Comparison of ENCODE assay signal across 13 cellular contexts in genomic region chr2:45007961-45008295, GRCh38. TPM values are rescaled to one million over a fixed set of nuclear protein-coding genes. Genes with fewer than 3 reads are reported as not detected.
DNase-seq lines count a peak whose midpoint lies in the region; ATAC-seq and TF ChIP-seq lines count a peak whose summit lies in the region.
"Had no signal": no experiment of that assay in that cellular context is flagged by ENCODE, and none has a peak within 500 bp of the region (broad histone marks: within the 10 kb centered on the region; RNA-seq: fewer than 3 reads in every experiment).

No MANE protein-coding gene starts in this region.

- DNase-seq in SK-N-SH, result peak; percentile 31
- no peak for DNase-seq in SJCRH30
- no peak for DNase-seq in hepatocyte (ENCODE audit: low spot score)
- no peak for DNase-seq in skeletal muscle cell (ENCODE audit: low read depth)
- no peak for DNase-seq in CD1c-positive myeloid dendritic cell (ENCODE audit: extremely low spot score)
- DNase-seq in C1 segment of cervical spinal cord (lab: John Stamatoyannopoulos, UW), result no peak
- DNase-seq: NCI-H1436 had no signal

- H3K27me3 ChIP-seq in SK-N-SH (ENCODE audit: insufficient read depth) (no peaks in the 10 kb centered on the region), SJCRH30 (no peaks in the 10 kb centered on the region), hepatocyte (peaks cover 91% of the 10 kb centered on the region)

- H3K4me2 ChIP-seq in SK-N-SH (peak overlapping the region; percentile 45), hepatocyte (peak overlapping the region; percentile 81)
- H3K4me2 ChIP-seq: A549 had no signal

- TF ChIP-seq EP300 in SK-N-SH (IDR thresholded peaks at IDR 0.05; ENCODE audit: borderline replicate concordance in 1 of 2, low read depth in 1 of 2, low read length in 1 of 2), result no peak

- H3K9me2 ChIP-seq in SK-N-SH, result no peaks in the 10 kb centered on the region
- no peaks in the 10 kb centered on the region for H3K9me2 ChIP-seq in hepatocyte (replicated peaks; ENCODE audit: insufficient read depth)

- H3K36me3 ChIP-seq in SK-N-SH (replicated peaks in 1 of 2; ENCODE audit: control insufficient read depth in 1 of 2, insufficient read depth in 2 of 2, low read length in 1 of 2), result no peaks in the 10 kb centered on the region
- H3K36me3 ChIP-seq in SJCRH30, result peaks cover 31% of the 10 kb centered on the region
- no peaks in the 10 kb centered on the region for H3K36me3 ChIP-seq in hepatocyte (replicated peaks; ENCODE audit: insufficient read depth, low read depth)
- H3K36me3 ChIP-seq: esophagus muscularis mucosa, thyroid gland had no signal

- POLR2A ChIA-PET in SK-N-SH (lab: Yijun Ruan, JAX), result no interaction called here

- CTCF ChIA-PET in SK-N-SH (lab: Yijun Ruan, JAX), result interaction anchor here (1.5 to 8.5 kb wide), 5 partner anchors 10 to 486 kb away, joined by 4 to 112 read pairs (median 23); no protein-coding TSS in a partner anchor

- H2AFZ ChIP-seq in SK-N-SH (ENCODE audit: low read depth) (no peak overlapping the region), hepatocyte (no peak overlapping the region)

- H4K20me1 ChIP-seq in SK-N-SH (ENCODE audit: insufficient read depth) (no peaks in the 10 kb centered on the region), hepatocyte (ENCODE audit: insufficient read depth, poor library complexity, severe bottlenecking) (no peaks in the 10 kb centered on the region)

- no peak for TF ChIP-seq RAD21 in SK-N-SH (IDR thresholded peaks at IDR 0.05; ENCODE audit: low read length)

- H3K27ac ChIP-seq in SK-N-SH (ENCODE audit: low read depth in 2 of 2, low read length in 1 of 2), result no peak overlapping the region
- H3K27ac ChIP-seq in SJCRH30, result peak overlapping the region; percentile 65
- no peak overlapping the region for H3K27ac ChIP-seq in hepatocyte
- H3K27ac ChIP-seq: A549, esophagus muscularis mucosa, thyroid gland had no signal

- H3K4me3 ChIP-seq in SK-N-SH (ENCODE audit: low read depth in 2 of 2, low read length in 1 of 2) (0 out of 4 replicates have a peak overlapping the region, but pooled peaks of 1 of the 2 experiments have one; percentile 62), SJCRH30 (peak overlapping the region; percentile 83), hepatocyte (no peak overlapping the region), skeletal muscle cell (ENCODE audit: low read depth, low read length) (peak overlapping the region; percentile 58)
- H3K4me3 ChIP-seq: A549 had no signal

- H3K79me2 ChIP-seq in SK-N-SH (ENCODE audit: insufficient read depth) (no peaks in the 10 kb centered on the region), hepatocyte (no peaks in the 10 kb centered on the region)

- peaks cover 0 to 12% of the 10 kb centered on the region in 2 experiments; a peak in 1 of 4 replicates for H3K4me1 ChIP-seq in SK-N-SH (ENCODE audit: control insufficient read depth in 1 of 2, insufficient read depth in 2 of 2, low read depth in 1 of 2, low read length in 1 of 2)
- peaks cover 4% of the 10 kb centered on the region for H3K4me1 ChIP-seq in SJCRH30
- H3K4me1 ChIP-seq in hepatocyte (ENCODE audit: insufficient read depth), result peaks cover 25% of the 10 kb centered on the region

- H3K9ac ChIP-seq in SK-N-SH, result no peak overlapping the region

- no peak for ATAC-seq in SK-N-SH treated with all-trans-retinoic acid at 6 μM for 48 hours
- no peak for ATAC-seq in HG02798 (IDR thresholded peaks at IDR 0.05; ENCODE audit: poor library complexity, unreplicated experiment)
- ATAC-seq: A549 had no signal

- H3F3A ChIP-seq in SK-N-SH (replicated peaks; ENCODE audit: insufficient read depth), result no peaks in the 10 kb centered on the region

- TF ChIP-seq CTCF in SK-N-SH (IDR thresholded peaks at IDR 0.05), result no peak
- no peak for TF ChIP-seq CTCF in hepatocyte (IDR thresholded peaks at IDR 0.05; ENCODE audit: poor library complexity)

- 100% methylated on average over 6 of the region's 6 CpGs for WGBS in SK-N-SH (ENCODE audit: low lambda C conversion rate)
- WGBS in hepatocyte (ENCODE audit: low lambda C conversion rate, missing lambda C conversion rate), result 43% methylated on average over 6 of the region's 6 CpGs

- H3K9me3 ChIP-seq in SK-N-SH (no peaks in the 10 kb centered on the region), SJCRH30 (replicated peaks) (no peaks in the 10 kb centered on the region), hepatocyte (ENCODE audit: low read depth) (no peaks in the 10 kb centered on the region)
- H3K9me3 ChIP-seq: A549, esophagus muscularis mucosa, thyroid gland had no signal

TF ChIP-seq in SK-N-SH, 30 proteins besides CTCF, POLR2A, EP300 and RAD21 (continues in another document):
- TF ChIP-seq PBX3 (IDR thresholded peaks at IDR 0.05) (no peak), RCOR1 (IDR thresholded peaks at IDR 0.05; ENCODE audit: low read length) (no peak), MEF2A (IDR thresholded peaks at IDR 0.05; ENCODE audit: borderline replicate concordance, low read depth) (no peak), MXI1 (IDR thresholded peaks at IDR 0.05; ENCODE audit: low read depth, low read length) (no peak), EZH2phosphoT487 (IDR thresholded peaks at IDR 0.05; ENCODE audit: borderline replicate concordance, low read depth) (no peak), FOXM1 (IDR thresholded peaks at IDR 0.05; ENCODE audit: low read depth) (no peak), ZBTB33 (IDR thresholded peaks at IDR 0.05; ENCODE audit: borderline replicate concordance, low read depth) (no peak), NRF1 (IDR thresholded peaks at IDR 0.05; ENCODE audit: low read depth, low read length) (no peak)

TF ChIP-seq in SK-N-SH treated with all-trans-retinoic acid at 6 μM for 48 hours, 23 proteins besides CTCF, POLR2A, EP300 and RAD21:
- TF ChIP-seq ESRRG (CRISPR knock-in tag; IDR thresholded peaks at IDR 0.05), result no peak
- no peak for TF ChIP-seq OSR1 (CRISPR knock-in tag; IDR thresholded peaks at IDR 0.05)
- TF ChIP-seq ZNF8 (CRISPR knock-in tag; IDR thresholded peaks at IDR 0.05), result no peak
- no peak for TF ChIP-seq PPARA (CRISPR knock-in tag; IDR thresholded peaks at IDR 0.05; ENCODE audit: borderline replicate concordance)
- no peak for TF ChIP-seq GLIS3 (CRISPR knock-in tag; IDR thresholded peaks at IDR 0.05)
- no peak for TF ChIP-seq SNAI2 (CRISPR knock-in tag; IDR thresholded peaks at IDR 0.05)
- no peak for TF ChIP-seq ISL1 (CRISPR knock-in tag; IDR thresholded peaks at IDR 0.05)
- no peak for TF ChIP-seq ZNF70 (CRISPR knock-in tag; IDR thresholded peaks at IDR 0.05)
- TF ChIP-seq TCF4 (CRISPR knock-in tag; IDR thresholded peaks at IDR 0.05; ENCODE audit: borderline replicate concordance), result no peak
- no peak for TF ChIP-seq PATZ1 (CRISPR knock-in tag; IDR thresholded peaks at IDR 0.05; ENCODE audit: borderline replicate concordance)
- TF ChIP-seq, protein P1, sequence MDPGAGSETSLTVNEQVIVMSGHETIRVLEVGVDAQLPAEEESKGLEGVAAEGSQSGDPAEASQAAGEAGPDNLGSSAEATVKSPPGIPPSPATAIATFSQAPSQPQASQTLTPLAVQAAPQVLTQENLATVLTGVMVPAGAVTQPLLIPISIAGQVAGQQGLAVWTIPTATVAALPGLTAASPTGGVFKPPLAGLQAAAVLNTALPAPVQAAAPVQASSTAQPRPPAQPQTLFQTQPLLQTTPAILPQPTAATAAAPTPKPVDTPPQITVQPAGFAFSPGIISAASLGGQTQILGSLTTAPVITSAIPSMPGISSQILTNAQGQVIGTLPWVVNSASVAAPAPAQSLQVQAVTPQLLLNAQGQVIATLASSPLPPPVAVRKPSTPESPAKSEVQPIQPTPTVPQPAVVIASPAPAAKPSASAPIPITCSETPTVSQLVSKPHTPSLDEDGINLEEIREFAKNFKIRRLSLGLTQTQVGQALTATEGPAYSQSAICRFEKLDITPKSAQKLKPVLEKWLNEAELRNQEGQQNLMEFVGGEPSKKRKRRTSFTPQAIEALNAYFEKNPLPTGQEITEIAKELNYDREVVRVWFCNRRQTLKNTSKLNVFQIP (CRISPR knock-in tag; IDR thresholded peaks at IDR 0.05; ENCODE audit: borderline replicate concordance, low read depth), result no peak
- no peak for TF ChIP-seq CSDC2 (CRISPR knock-in tag; IDR thresholded peaks at IDR 0.05)
- no peak for TF ChIP-seq CREB5 (CRISPR knock-in tag; IDR thresholded peaks at IDR 0.05; ENCODE audit: low read depth)

RNA-seq across cellular contexts. Expression of gene SIX2, which starts 1.3 kb away (rescaled TPM):
- polyA plus RNA-seq in SK-N-SH (2012; rRNA removed) (0.45 and 0.76 TPM in 2 replicates), hepatocyte (1.1 and 1.3 TPM in 2 replicates)
- 0.44 and 0.45 TPM in 2 replicates for polyA plus RNA-seq in SK-N-SH (2012; cell fraction: cytosol; rRNA removed)
- 0.24 and 0.27 TPM in 2 replicates for polyA plus RNA-seq in SK-N-SH (2012; cell fraction: nucleus; rRNA removed)
- 48.3 and 51.9 TPM in 2 replicates for total RNA-seq in SJCRH30 (2014; rRNA removed; shearing (Covaris generic))
- total RNA-seq in hepatocyte, result 0.32 and 0.53 TPM in 2 replicates
- total RNA-seq: H9 had no signal

Comparison
In these comparisons a context has a peak if more than half of its experiments do, and no peak if none do; other contexts are left out.
1. RNA of gene SIX2, which starts 1.3 kb away (total RNA-seq): 48.3 to 51.9 TPM in SJCRH30; 0.32 to 0.53 TPM in hepatocyte; every median in the first group is over 10 times any median in the second.